Comparison of ENCODE assay signal across 31 cellular contexts in genomic region chr2:152050915-152051314, GRCh38. TPM values are rescaled to one million over a fixed set of nuclear protein-coding genes. Genes with fewer than 3 reads are reported as not detected.
DNase-seq lines count a peak whose midpoint lies in the region; ATAC-seq, FAIRE-seq and TF ChIP-seq lines count a peak whose summit lies in the region.
"Had no signal": no experiment of that assay in that cellular context is flagged by ENCODE, and none has a peak within 500 bp of the region (broad histone marks: within the 10 kb centered on the region; RNA-seq: fewer than 3 reads in every experiment).

No MANE protein-coding gene starts in this region.

- H3K4me2 ChIP-seq in BLaER1 treated with 17β-estradiol and CSF1 and Interleukin-3, amounts not matched to agents 10 nM and 100 nM, result peak overlapping the region in 7 of 11 experiments; percentile 5 to 48 (median 43); a peak in 11 of 22 replicates

- H3K27ac ChIP-seq in BLaER1 treated with 17β-estradiol and CSF1 and Interleukin-3, amounts not matched to agents 10 nM and 100 nM, result no peak overlapping the region
- no peak overlapping the region for H3K27ac ChIP-seq in substantia nigra (ENCODE audit: low read depth, low read length, poor library complexity, severe bottlenecking)
- H3K27ac ChIP-seq: epithelial cell of prostate, prostate gland, right lobe of liver, RWPE1, stomach, thyroid gland, uterus had no signal

- peak overlapping the region; percentile 71; the same call in 1 of the 2 replicates for H3K27ac Mint-ChIP-seq in WTC11
- no peak overlapping the region for H3K27ac Mint-ChIP-seq in activated T-cell treated with anti-CD3 and anti-CD28 coated beads, Interleukin-2, amount 50 U/mL, for 24 hours
- H3K27ac Mint-ChIP-seq: activated naive CD4-positive, alpha-beta T cell treated with anti-CD3 and anti-CD28 coated beads, Interleukin-2, amount 50 U/mL, for 24 hours; CD8-positive, alpha-beta memory T cell; natural killer cell; T-helper 17 cell had no signal

- POLR2A ChIA-PET in WTC11 (lab: Charles Lee), result no interaction called here

- CTCF ChIA-PET in WTC11 (lab: Charles Lee), result interaction anchor here (1.2 kb wide), 1 partner anchor 239 kb away, joined by 3 read pairs; no protein-coding TSS in a partner anchor

- no peak for DNase-seq in GM19239 (ENCODE audit: insufficient read length, low spot score)
- DNase-seq in MV-4-11 (lab: John Stamatoyannopoulos, UW), result peak; percentile 77
- DNase-seq in WTC11 (ENCODE audit: low spot score), result no peak
- DNase-seq in substantia nigra (lab: John Stamatoyannopoulos, UW), result no peak
- DNase-seq in activated T-cell treated with anti-CD3 and anti-CD28 coated beads, Interleukin-2, amount 50 U/mL, for 24 hours, result no peak
- DNase-seq: activated CD4-positive, alpha-beta T cell treated with anti-CD3 and anti-CD28 coated beads for 48 hours; activated T-cell treated with anti-CD3 and anti-CD28 coated beads for 4 hours; amniotic stem cell; CD8-positive, alpha-beta memory T cell; effector CD8-positive, alpha-beta T cell; hippocampal formation; KG1; natural killer cell; NCI-H146; NCI-H2107; NCI-H345; nucleus accumbens; right lobe of liver; stimulated activated CD8-positive, alpha-beta memory T cell treated with anti-CD3 and anti-CD28 coated beads, Interleukin-4, amount 100 ng/mL, for 48 hours; stomach; T-helper 17 cell; thyroid gland; uterus had no signal

- H4K20me1 ChIP-seq in BLaER1 treated with 17β-estradiol and CSF1 and Interleukin-3, amounts not matched to agents 10 nM and 100 nM, result peaks cover 0 to 43% (median 0%) of the 10 kb centered on the region in 11 experiments; a peak in 3 of 22 replicates

- peaks cover 59% of the 10 kb centered on the region for H3K4me1 Mint-ChIP-seq in WTC11
- H3K4me1 Mint-ChIP-seq in activated T-cell treated with anti-CD3 and anti-CD28 coated beads, Interleukin-2, amount 50 U/mL, for 24 hours (ENCODE audit: low read depth), result peaks cover 7% of the 10 kb centered on the region
- H3K4me1 Mint-ChIP-seq: activated naive CD4-positive, alpha-beta T cell treated with anti-CD3 and anti-CD28 coated beads, Interleukin-2, amount 50 U/mL, for 24 hours; CD8-positive, alpha-beta memory T cell had no signal

- H3K9ac ChIP-seq in BLaER1 treated with 17β-estradiol and CSF1 and Interleukin-3, amounts not matched to agents 10 nM and 100 nM, result no peak overlapping the region

- FAIRE-seq in GM19239 (lab: Jason Lieb, UNC), result peak; percentile 68
- FAIRE-seq: A204.1 had no signal

- H3K9me3 ChIP-seq in BLaER1 treated with 17β-estradiol and CSF1 and Interleukin-3, amounts not matched to agents 10 nM and 100 nM (replicated peaks in 1 of 11), result peaks cover 0 to 16% (median 0%) of the 10 kb centered on the region in 11 experiments; a peak in 5 of 22 replicates
- H3K9me3 ChIP-seq: prostate gland, right lobe of liver, stomach, thyroid gland, uterus had no signal

- no peaks in the 10 kb centered on the region for H3K36me3 ChIP-seq in BLaER1 treated with 17β-estradiol and CSF1 and Interleukin-3, amounts not matched to agents 10 nM and 100 nM
- H3K36me3 ChIP-seq: prostate gland, right lobe of liver, stomach, thyroid gland, uterus had no signal

- H3K4me1 ChIP-seq in BLaER1 treated with 17β-estradiol and CSF1 and Interleukin-3, amounts not matched to agents 10 nM and 100 nM, result peaks cover 50 to 72% (median 57%) of the 10 kb centered on the region in 10 experiments
- H3K4me1 ChIP-seq: prostate gland, right lobe of liver, stomach, thyroid gland, uterus had no signal

- H3K4me3 ChIP-seq in BLaER1 treated with 17β-estradiol and CSF1 and Interleukin-3, amounts not matched to agents 10 nM and 100 nM, result no peak overlapping the region
- H3K4me3 ChIP-seq: prostate gland, right lobe of liver, stomach, thyroid gland, uterus had no signal

- no peak for TF ChIP-seq CTCF in WTC11 (IDR thresholded peaks at IDR 0.05)

- H3K36me3 Mint-ChIP-seq in WTC11, result no peaks in the 10 kb centered on the region
- H3K36me3 Mint-ChIP-seq in activated T-cell treated with anti-CD3 and anti-CD28 coated beads, Interleukin-2, amount 50 U/mL, for 24 hours (ENCODE audit: low read depth), result no peaks in the 10 kb centered on the region
- H3K36me3 Mint-ChIP-seq: activated naive CD4-positive, alpha-beta T cell treated with anti-CD3 and anti-CD28 coated beads, Interleukin-2, amount 50 U/mL, for 24 hours; CD8-positive, alpha-beta memory T cell; natural killer cell had no signal

- H3K9me3 Mint-ChIP-seq in WTC11, result peaks cover 5% of the 10 kb centered on the region; the same call in 1 of the 2 replicates
- no peaks in the 10 kb centered on the region for H3K9me3 Mint-ChIP-seq in activated T-cell treated with anti-CD3 and anti-CD28 coated beads, Interleukin-2, amount 50 U/mL, for 24 hours
- H3K9me3 Mint-ChIP-seq: activated naive CD4-positive, alpha-beta T cell treated with anti-CD3 and anti-CD28 coated beads, Interleukin-2, amount 50 U/mL, for 24 hours; natural killer cell had no signal

- ATAC-seq in WTC11, result no peak
- no peak for ATAC-seq in GM18868 (IDR thresholded peaks at IDR 0.05; ENCODE audit: unreplicated experiment)
- ATAC-seq in SK-N-SH treated with all-trans-retinoic acid at 6 μM for 48 hours, result no peak
- ATAC-seq: natural killer cell, right lobe of liver, T-helper 17 cell had no signal

- peaks cover 15% of the 10 kb centered on the region for H3K27me3 Mint-ChIP-seq in WTC11 (ENCODE audit: low read depth)
- H3K27me3 Mint-ChIP-seq in activated T-cell treated with anti-CD3 and anti-CD28 coated beads, Interleukin-2, amount 50 U/mL, for 24 hours, result peaks cover 4% of the 10 kb centered on the region
- H3K27me3 Mint-ChIP-seq: activated naive CD4-positive, alpha-beta T cell treated with anti-CD3 and anti-CD28 coated beads, Interleukin-2, amount 50 U/mL, for 24 hours had no signal

- peaks cover 0 to 97% (median 0%) of the 10 kb centered on the region in 11 experiments; a peak in 9 of 22 replicates for H3K27me3 ChIP-seq in BLaER1 treated with 17β-estradiol and CSF1 and Interleukin-3, amounts not matched to agents 10 nM and 100 nM
- H3K27me3 ChIP-seq: right lobe of liver, stomach, thyroid gland, uterus had no signal

- no peak overlapping the region for H3K4me3 Mint-ChIP-seq in WTC11
- H3K4me3 Mint-ChIP-seq in activated T-cell treated with anti-CD3 and anti-CD28 coated beads, Interleukin-2, amount 50 U/mL, for 24 hours, result no peak overlapping the region
- H3K4me3 Mint-ChIP-seq: activated naive CD4-positive, alpha-beta T cell treated with anti-CD3 and anti-CD28 coated beads, Interleukin-2, amount 50 U/mL, for 24 hours; CD8-positive, alpha-beta memory T cell; natural killer cell; T-helper 17 cell had no signal

TF ChIP-seq in WTC11, 78 proteins besides CTCF, POLR2A, EP300 and RAD21 (continues in another document):
- no peak for TF ChIP-seq EMX1 (CRISPR knock-in tag; IDR thresholded peaks at IDR 0.05)
- TF ChIP-seq ERG (CRISPR knock-in tag; IDR thresholded peaks at IDR 0.05), result no peak
- no peak for TF ChIP-seq E2F5 (CRISPR knock-in tag; IDR thresholded peaks at IDR 0.05)
- TF ChIP-seq NR1H2 (CRISPR knock-in tag; IDR thresholded peaks at IDR 0.05), result no peak
- TF ChIP-seq ELF4 (CRISPR knock-in tag; IDR thresholded peaks at IDR 0.05; ENCODE audit: low read depth), result no peak
- TF ChIP-seq JAZF1 (CRISPR knock-in tag; IDR thresholded peaks at IDR 0.05), result no peak
- TF ChIP-seq KAT7 (CRISPR knock-in tag; IDR thresholded peaks at IDR 0.05; ENCODE audit: borderline replicate concordance), result no peak
- TF ChIP-seq TEAD1 (CRISPR knock-in tag; IDR thresholded peaks at IDR 0.05), result no peak

TF ChIP-seq in SK-N-SH treated with all-trans-retinoic acid at 6 μM for 48 hours, 23 proteins besides CTCF, POLR2A, EP300 and RAD21:
- TF ChIP-seq ZNF565 (CRISPR knock-in tag; conservative IDR thresholded peaks at IDR 0.05; ENCODE audit: low read depth), result no peak
- TF ChIP-seq SNAI2 (CRISPR knock-in tag; IDR thresholded peaks at IDR 0.05), result no peak
- no peak for TF ChIP-seq OSR1 (CRISPR knock-in tag; IDR thresholded peaks at IDR 0.05)

RNA-seq across cellular contexts. Expression of gene CACNB4, which starts 47.9 kb away (rescaled TPM):
- total RNA-seq in WTC11 (2021), result 4.7 to 7.2 TPM (median 6.9 TPM) in 3 replicates
